Comparison of ENCODE assay signal across 8 cellular contexts in the genomic region with DNA sequence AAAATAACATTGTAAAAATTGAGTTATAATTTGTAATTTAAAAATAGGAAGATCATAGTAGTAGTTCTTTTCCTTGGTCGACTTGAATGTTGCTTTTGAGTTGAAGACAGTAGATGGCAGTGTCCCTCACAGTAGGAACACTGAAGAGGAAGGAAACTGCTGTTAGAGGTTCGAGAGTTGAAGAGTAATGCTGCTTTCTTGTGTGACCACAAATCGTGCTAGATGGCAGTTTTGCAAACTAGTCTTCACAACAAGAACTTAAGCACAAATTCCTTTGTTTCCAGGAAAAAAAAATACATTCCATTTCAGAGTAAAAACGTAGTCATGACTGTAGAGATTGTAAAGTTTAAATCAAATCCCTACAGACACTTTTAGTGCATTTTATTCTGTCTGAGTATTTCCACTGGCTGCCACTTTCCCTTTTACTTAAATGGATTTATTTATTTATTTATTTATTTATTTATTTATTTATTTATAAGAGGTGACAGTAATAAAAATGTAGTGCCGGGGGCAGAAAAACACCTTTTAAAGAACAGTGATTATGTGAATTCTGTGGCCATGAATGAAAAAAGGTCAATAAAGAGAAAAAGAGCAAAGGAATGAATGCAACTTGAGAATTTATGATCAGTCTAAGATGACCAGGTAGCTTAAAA. TPM values are rescaled to one million over a fixed set of nuclear protein-coding genes. Genes with fewer than 3 reads are reported as not detected.
DNase-seq lines count a peak whose midpoint lies in the region; ATAC-seq and TF ChIP-seq lines count a peak whose summit lies in the region.

No MANE protein-coding gene starts in this region.

- H3K27ac Mint-ChIP-seq in activated T-helper 2 cell treated with anti-CD3 and anti-CD28 coated beads, Interferon-gamma antibody, Interleukin-2, Interleukin-4, amounts not matched to agents 10 μg/mL and 5 μg/mL and 100 μg/mL, durations not matched to agents 14 hours and 24 hours and 36 hours: no peak overlapping the region

- no peaks in the 10 kb centered on the region for H3K9me3 ChIP-seq in heart left ventricle

- no peak for TF ChIP-seq POLR2A in heart left ventricle (IDR thresholded peaks at IDR 0.05)

- intact Hi-C loops in activated T-helper 2 cell treated with anti-CD3 and anti-CD28 coated beads, Interferon-gamma antibody, Interleukin-2, Interleukin-4, amounts not matched to agents 10 μg/mL and 5 μg/mL and 100 μg/mL, durations not matched to agents 14 hours and 24 hours and 36 hours (cut with micrococcal nuclease): loop anchor here (1.0 to 5.0 kb wide), 4 partner anchors 77 to 200 kb away; no protein-coding TSS in a partner anchor
- intact Hi-C loops in heart left ventricle (cut with DNase I): loop anchor here in 8 of 10 donors (1.0 to 10.0 kb wide), 14 partner anchors 77 to 430 kb away; partner anchors contain the start of gene ADORA2A (in 1 of the 8)

- ATAC-seq in heart left ventricle (peak in 3 of 4 donors; percentile 79 to 89 (median 82)), GM21360 (IDR thresholded peaks at IDR 0.05; ENCODE audit: unreplicated experiment) (no peak)

- peaks cover 0 to 38% (median 15%) of the 10 kb centered on the region in 12 donors for H3K4me1 ChIP-seq in heart left ventricle

- TF ChIP-seq CTCF in AG09319 (IDR thresholded peaks at IDR 0.05; ENCODE audit: low read depth, low read length) (peak; percentile 82), GM12872 (IDR thresholded peaks at IDR 0.05; ENCODE audit: insufficient read depth, low read depth, low read length) (peak; percentile 71), heart left ventricle (IDR thresholded peaks at IDR 0.05) (peak; percentile 61 to 88 (median 74)), retinal pigment epithelial cell (conservative IDR thresholded peaks at IDR 0.05; ENCODE audit: low read depth, low read length) (peak; percentile 70)

- H3K27me3 ChIP-seq in heart left ventricle: no peaks in the 10 kb centered on the region

- H3K27ac ChIP-seq in heart left ventricle: peak overlapping the region in 1 of 12 donors; percentile 54

- peaks cover 62% of the 10 kb centered on the region for H3K36me3 Mint-ChIP-seq in activated T-helper 2 cell treated with anti-CD3 and anti-CD28 coated beads, Interferon-gamma antibody, Interleukin-2, Interleukin-4, amounts not matched to agents 10 μg/mL and 5 μg/mL and 100 μg/mL, durations not matched to agents 14 hours and 24 hours and 36 hours (ENCODE audit: low read depth)

- DNase-seq in AG09319 (ENCODE audit: extremely low read depth, low read depth) (peak; percentile 80), NCI-H2227 (lab: John Stamatoyannopoulos, UW; ENCODE audit: unreplicated experiment) (peak; percentile 25), heart left ventricle (peak in 1 of 5 donors; percentile 36), retinal pigment epithelial cell (ENCODE audit: low read depth) (peak; percentile 38)
- peak; percentile 18 for DNase-seq in activated T-helper 2 cell treated with anti-CD3 and anti-CD28 coated beads, Interferon-gamma antibody, Interleukin-2, Interleukin-4, amounts not matched to agents 10 μg/mL and 5 μg/mL and 100 μg/mL, durations not matched to agents 14 hours and 24 hours and 36 hours (ENCODE audit: low spot score)
- DNase-seq in stimulated activated CD4-positive, alpha-beta T cell treated with anti-CD3 and anti-CD28 coated beads, Interleukin-1b, Interleukin-23, amount 100 ng/mL, for 48 hours: no peak

- H3K4me3 ChIP-seq in heart left ventricle: no peak overlapping the region
- no peak overlapping the region for H3K4me3 ChIP-seq in retinal pigment epithelial cell (ENCODE audit: low read length)

- H3K4me1 Mint-ChIP-seq in activated T-helper 2 cell treated with anti-CD3 and anti-CD28 coated beads, Interferon-gamma antibody, Interleukin-2, Interleukin-4, amounts not matched to agents 10 μg/mL and 5 μg/mL and 100 μg/mL, durations not matched to agents 14 hours and 24 hours and 36 hours (ENCODE audit: low read depth): peaks cover 32% of the 10 kb centered on the region

- no peaks in the 10 kb centered on the region for H3K27me3 Mint-ChIP-seq in activated T-helper 2 cell treated with anti-CD3 and anti-CD28 coated beads, Interferon-gamma antibody, Interleukin-2, Interleukin-4, amounts not matched to agents 10 μg/mL and 5 μg/mL and 100 μg/mL, durations not matched to agents 14 hours and 24 hours and 36 hours (ENCODE audit: low read depth)

- no peaks in the 10 kb centered on the region for H3K9me3 Mint-ChIP-seq in activated T-helper 2 cell treated with anti-CD3 and anti-CD28 coated beads, Interferon-gamma antibody, Interleukin-2, Interleukin-4, amounts not matched to agents 10 μg/mL and 5 μg/mL and 100 μg/mL, durations not matched to agents 14 hours and 24 hours and 36 hours

- peak overlapping the region; percentile 39 for H3K4me3 Mint-ChIP-seq in activated T-helper 2 cell treated with anti-CD3 and anti-CD28 coated beads, Interferon-gamma antibody, Interleukin-2, Interleukin-4, amounts not matched to agents 10 μg/mL and 5 μg/mL and 100 μg/mL, durations not matched to agents 14 hours and 24 hours and 36 hours (ENCODE audit: low read depth)

- peaks cover 0 to 94% (median 69%) of the 10 kb centered on the region in 9 donors for H3K36me3 ChIP-seq in heart left ventricle

- 25 to 28% (median 27%) methylated on average over 5 of the region's 5 CpGs for WGBS in heart left ventricle, 4 donors

RNA-seq across cellular contexts. Expression of gene SPECC1L, which starts 54.6 kb away (rescaled TPM):
- 35.9 and 40.9 TPM in 2 replicates for total RNA-seq in activated T-helper 2 cell treated with anti-CD3 and anti-CD28 coated beads, Interferon-gamma antibody, Interleukin-2, Interleukin-4, amounts not matched to agents 10 μg/mL and 5 μg/mL and 100 μg/mL, durations not matched to agents 14 hours and 24 hours and 36 hours
- 10 to 100 TPM; 25.4 to 65.3 (median 52.8) TPM for total RNA-seq in heart left ventricle
- 10 to 100 TPM in 1 of 2 donors, 1 to 10 TPM in 1; 9.8 to 22.3 TPM for polyA plus RNA-seq in heart left ventricle
